8 cellular contexts compared by ENCODE assay signal in the genomic region with DNA sequence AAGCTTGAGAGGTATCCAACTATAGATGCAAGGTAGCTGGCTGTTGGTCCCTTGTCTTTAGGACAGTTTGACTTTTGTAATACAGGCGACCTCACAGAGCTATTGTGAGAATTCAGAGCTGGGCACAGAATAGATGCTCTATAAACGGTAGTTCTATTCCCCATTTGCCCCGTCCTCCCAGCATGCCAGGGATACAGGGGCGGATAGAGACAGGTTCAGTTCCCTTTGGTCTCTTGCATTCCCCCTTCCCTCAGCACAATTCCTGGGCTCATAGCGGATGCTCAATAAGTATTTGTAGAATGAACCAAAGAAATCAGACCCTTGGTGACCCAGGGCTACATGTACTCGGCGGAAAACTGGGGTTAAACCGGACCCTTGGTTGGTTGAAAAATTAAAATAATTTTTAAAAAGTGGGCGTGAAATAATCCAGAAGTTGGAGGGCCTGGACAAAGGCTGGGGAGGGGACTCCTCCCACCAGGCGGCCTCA. TPM values are rescaled to one million over a fixed set of nuclear protein-coding genes. Genes with fewer than 3 reads are reported as not detected.
DNase-seq lines count a peak whose midpoint lies in the region; ATAC-seq and TF ChIP-seq lines count a peak whose summit lies in the region.

No MANE protein-coding gene starts in this region.

- H3K9me3 ChIP-seq in IMR-90 (ENCODE audit: control insufficient read depth, insufficient read depth, low read length), result no peaks in the 10 kb centered on the region

- H3K27ac Mint-ChIP-seq in naive B cell, result peak overlapping the region; percentile 82 to 98 (median 97)

- H3K4ac ChIP-seq in IMR-90 (ENCODE audit: low read depth, low read length), result peak overlapping the region; percentile 52

- H2AK5ac ChIP-seq in IMR-90 (ENCODE audit: low read depth, low read length), result peak overlapping the region; percentile 51

- H3K27me3 Mint-ChIP-seq in naive B cell, result peaks cover 0 to 5% (median 0%) of the 10 kb centered on the region in 3 donors

- dilution Hi-C loops in IMR-90 (cut with HindIII; ENCODE audit: low sequenced_read_pairs, unreplicated experiment), result no loop called here

- H3K4me1 Mint-ChIP-seq in naive B cell, result peaks cover 40 to 56% (median 44%) of the 10 kb centered on the region in 3 donors

- no peak for TF ChIP-seq POLR2A in IMR-90 (IDR thresholded peaks at IDR 0.05; ENCODE audit: low read depth, low read length)

- H3K79me1 ChIP-seq in IMR-90 (ENCODE audit: low read depth in 1 of 2, low read length in 2 of 2), result peaks cover 2 to 22% of the 10 kb centered on the region in 2 experiments; a peak in 2 of 4 replicates

- CTCF ChIA-PET in IMR-90 (lab: Yijun Ruan, JAX), result no interaction called here

- H2AFZ ChIP-seq in IMR-90 (replicated peaks; ENCODE audit: low read length, poor library complexity), result peak overlapping the region; percentile 94

- peaks cover 0 to 1% (median 0%) of the 10 kb centered on the region in 7 donors for H3K9me3 Mint-ChIP-seq in naive B cell

- no peak for TF ChIP-seq RAD21 in IMR-90 (IDR thresholded peaks at IDR 0.05; ENCODE audit: low read length)

- H3K4me2 ChIP-seq in IMR-90 (ENCODE audit: low read depth, low read length), result peak overlapping the region; percentile 58

- no TSS peak for BruUV-seq in IMR-90 (replicated peaks; lab: Mats Ljungman, UMichigan)

- no peak overlapping the region for H3K23ac ChIP-seq in IMR-90 (ENCODE audit: low read depth, low read length)

- peak overlapping the region; percentile 87 for H2AK9ac ChIP-seq in IMR-90 (replicated peaks; ENCODE audit: low read depth, low read length, poor library complexity)

- H3K56ac ChIP-seq in IMR-90 (ENCODE audit: extremely low read depth, insufficient read depth, low read length), result peak overlapping the region; percentile 27; the same call in 1 of the 2 replicates

- H3K27ac ChIP-seq in IMR-90 (ENCODE audit: insufficient read depth, low read length) (no peak overlapping the region; the same call in 1 of the 2 replicates), caudate nucleus (ENCODE audit: low read depth, low read length) (peak overlapping the region; percentile 80)

- H4K5ac ChIP-seq in IMR-90 (ENCODE audit: low read depth, low read length), result no peak overlapping the region; the same call in 1 of the 2 replicates

- TF ChIP-seq CTCF in AG10803 (conservative IDR thresholded peaks at IDR 0.05; ENCODE audit: low read length) (no peak), IMR-90 (conservative IDR thresholded peaks at IDR 0.05; ENCODE audit: low read depth, low read length) (no peak)

- H3K4me3 ChIP-seq in AG10803 (ENCODE audit: low read length) (peak overlapping the region; percentile 78), IMR-90 (ENCODE audit: insufficient read depth, low read depth, low read length) (peak overlapping the region; percentile 26; the same call in 1 of the 2 replicates)

- peaks cover 5% of the 10 kb centered on the region for H3K4me1 ChIP-seq in IMR-90 (ENCODE audit: control insufficient read depth, insufficient read depth, low read length)

- H2BK120ac ChIP-seq in IMR-90 (ENCODE audit: low read depth, low read length), result 0 out of 2 replicates have a peak overlapping the region, but pooled peaks have one; percentile 8

- WGBS in IMR-90 (ENCODE audit: extremely low coverage in 2 of 2, insufficient read length in 1 of 2), 2 experiments, result 17% methylated on average over 1 of the region's 10 CpGs; no CpG with 5 or more reads in 1 of the 2 experiments

- ATAC-seq in IMR-90 (ENCODE audit: low read depth) (no peak), naive B cell (ENCODE audit: low read depth in 2 of 2) (no peak)

- H3K27me3 ChIP-seq in IMR-90 (ENCODE audit: control insufficient read depth, insufficient read depth, low read length), result no peaks in the 10 kb centered on the region

- H2BK15ac ChIP-seq in IMR-90 (ENCODE audit: low read depth, low read length), result no peak overlapping the region

- peak overlapping the region; percentile 11; the same call in 1 of the 2 replicates for H4K91ac ChIP-seq in IMR-90 (ENCODE audit: insufficient read depth, low read depth, low read length)

- H4K20me1 ChIP-seq in IMR-90 (ENCODE audit: insufficient read depth, low read length), result peaks cover 33% of the 10 kb centered on the region

- peak overlapping the region; percentile 82 to 99 (median 95) for H3K4me3 Mint-ChIP-seq in naive B cell

- POLR2A ChIA-PET in IMR-90 (lab: Charles Lee; ENCODE audit: unreplicated experiment), result interaction anchor here (0.6 kb wide), 2 partner anchors 23 to 55 kb away, joined by 4 read pairs; no protein-coding TSS in a partner anchor

- no peak overlapping the region for H2BK5ac ChIP-seq in IMR-90 (ENCODE audit: low read depth, low read length, poor library complexity, severe bottlenecking)

- H3K36me3 ChIP-seq in IMR-90 (ENCODE audit: control insufficient read depth, insufficient read depth, low read length), result no peaks in the 10 kb centered on the region; the same call in none of the 2 replicates

- H4K8ac ChIP-seq in IMR-90 (ENCODE audit: low read depth in 2 of 2, low read length in 2 of 2), result peak overlapping the region; percentile 37 to 55; a peak in 3 of 4 replicates

- intact Hi-C loops in IMR-90 (cut with micrococcal nuclease), result no loop called here

- H2BK20ac ChIP-seq in IMR-90 (ENCODE audit: low read depth, low read length), result no peak overlapping the region

- in situ Hi-C loops in IMR-90 (cut with MboI; ENCODE audit: low sequenced_read_pairs), result no loop called here

- DNase-seq in AG10803 (ENCODE audit: low read depth) (no peak), IMR-90 (no peak), caudate nucleus (lab: John Stamatoyannopoulos, UW) (peak in 1 of 61 donors; percentile 57), naive B cell (no peak), SKM-1 treated with dmso at 0.1 percent for 144 hours (lab: John Stamatoyannopoulos, UW; ENCODE audit: unreplicated experiment) (no peak), NCI-H345 treated with DMSO at 0.1 percent for 48 hours (lab: John Stamatoyannopoulos, UW; ENCODE audit: unreplicated experiment) (no peak)
- DNase-seq in effector CD8-positive, alpha-beta T cell (lab: John Stamatoyannopoulos, UW), result no peak
- DNase-seq in activated CD8-positive, alpha-beta memory T cell treated with anti-CD3 and anti-CD28 coated beads, Interleukin-2, amount 50 U/mL, for 48 hours, result no peak

- H3K36me3 Mint-ChIP-seq in naive B cell, result peaks cover 0 to 7% of the 10 kb centered on the region in 2 donors

- peak overlapping the region; percentile 30; the same call in 1 of the 2 replicates for H3K9ac ChIP-seq in IMR-90 (ENCODE audit: low read depth, low read length)

- H3K14ac ChIP-seq in IMR-90 (replicated peaks; ENCODE audit: low read depth, low read length), result peak overlapping the region; percentile 64; the same call in 1 of the 2 replicates

- no peak overlapping the region for H3K18ac ChIP-seq in IMR-90 (ENCODE audit: low read depth, low read length)

- peaks cover 8% of the 10 kb centered on the region; the same call in 1 of the 2 replicates for H3K9me1 ChIP-seq in IMR-90 (ENCODE audit: insufficient read depth, low read length)

TF ChIP-seq in IMR-90, 13 proteins besides CTCF, POLR2A, EP300 and RAD21:
- no peak for TF ChIP-seq NFE2L2 (IDR thresholded peaks at IDR 0.05; ENCODE audit: low read depth, low read length)
- no peak for TF ChIP-seq MXI1 (IDR thresholded peaks at IDR 0.05; ENCODE audit: borderline replicate concordance, low read depth, low read length)
- TF ChIP-seq SMC3 (IDR thresholded peaks at IDR 0.05; ENCODE audit: low read depth, low read length), result no peak
- no peak for TF ChIP-seq FOS (IDR thresholded peaks at IDR 0.05; ENCODE audit: low read depth, low read length)
- no peak for TF ChIP-seq MAFK (IDR thresholded peaks at IDR 0.05; ENCODE audit: low read depth, low read length)
- no peak for TF ChIP-seq RFX5 (IDR thresholded peaks at IDR 0.05; ENCODE audit: low read depth, low read length)
- TF ChIP-seq BHLHE40 (IDR thresholded peaks at IDR 0.05; ENCODE audit: low read depth, low read length), result no peak
- TF ChIP-seq, protein P1, sequence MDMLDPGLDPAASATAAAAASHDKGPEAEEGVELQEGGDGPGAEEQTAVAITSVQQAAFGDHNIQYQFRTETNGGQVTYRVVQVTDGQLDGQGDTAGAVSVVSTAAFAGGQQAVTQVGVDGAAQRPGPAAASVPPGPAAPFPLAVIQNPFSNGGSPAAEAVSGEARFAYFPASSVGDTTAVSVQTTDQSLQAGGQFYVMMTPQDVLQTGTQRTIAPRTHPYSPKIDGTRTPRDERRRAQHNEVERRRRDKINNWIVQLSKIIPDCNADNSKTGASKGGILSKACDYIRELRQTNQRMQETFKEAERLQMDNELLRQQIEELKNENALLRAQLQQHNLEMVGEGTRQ (IDR thresholded peaks at IDR 0.05; ENCODE audit: low read depth, low read length), result no peak
- no peak for TF ChIP-seq CHD1 (IDR thresholded peaks at IDR 0.05; ENCODE audit: low read depth, low read length)
- TF ChIP-seq, protein P2, sequence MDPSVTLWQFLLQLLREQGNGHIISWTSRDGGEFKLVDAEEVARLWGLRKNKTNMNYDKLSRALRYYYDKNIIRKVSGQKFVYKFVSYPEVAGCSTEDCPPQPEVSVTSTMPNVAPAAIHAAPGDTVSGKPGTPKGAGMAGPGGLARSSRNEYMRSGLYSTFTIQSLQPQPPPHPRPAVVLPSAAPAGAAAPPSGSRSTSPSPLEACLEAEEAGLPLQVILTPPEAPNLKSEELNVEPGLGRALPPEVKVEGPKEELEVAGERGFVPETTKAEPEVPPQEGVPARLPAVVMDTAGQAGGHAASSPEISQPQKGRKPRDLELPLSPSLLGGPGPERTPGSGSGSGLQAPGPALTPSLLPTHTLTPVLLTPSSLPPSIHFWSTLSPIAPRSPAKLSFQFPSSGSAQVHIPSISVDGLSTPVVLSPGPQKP (IDR thresholded peaks at IDR 0.05; ENCODE audit: borderline replicate concordance, low read depth, low read length), result no peak

RNA-seq across cellular contexts. Expression of gene TOP1, which starts 0.7 kb away (rescaled TPM):
- total RNA-seq in IMR-90 (2012; rRNA removed), result 14.0 and 20.8 TPM in 2 replicates
- polyA plus RNA-seq in IMR-90 (2012; rRNA removed) (14.7 and 21.5 TPM in 2 replicates), naive B cell (ENCODE audit: low read depth in 6 of 6) (10 to 100 TPM in 5 of 6 donors, 1 to 10 TPM in 1; 6.1 to 17.2 (median 13.6) TPM)
- polyA plus RNA-seq in IMR-90 (2012; cell fraction: cytosol; rRNA removed), result 3.9 and 6.4 TPM in 2 replicates
- 3.2 and 18.6 TPM in 2 replicates for polyA plus RNA-seq in IMR-90 (2012; cell fraction: nucleus; rRNA removed; ENCODE audit: low replicate concordance)
